11 cellular contexts compared by ENCODE assay signal in genomic region chr1:193589597-193590040, GRCh38.
DNase-seq lines count a peak whose midpoint lies in the region; ATAC-seq, FAIRE-seq and TF ChIP-seq lines count a peak whose summit lies in the region.
"Had no signal": no experiment of that assay in that cellular context is flagged by ENCODE, and none has a peak within 500 bp of the region (broad histone marks: within the 10 kb centered on the region; RNA-seq: fewer than 3 reads in every experiment).

No MANE protein-coding gene starts in this region.

- H3K4me3 Mint-ChIP-seq in endothelial cell (ENCODE audit: unreplicated experiment) (no peak overlapping the region), nephron progenitor cell (no peak overlapping the region)

- H3K4me1 Mint-ChIP-seq in endothelial cell (ENCODE audit: unreplicated experiment) (peaks cover 43% of the 10 kb centered on the region), nephron progenitor cell (peaks cover 10% of the 10 kb centered on the region)

- no peaks in the 10 kb centered on the region for H3K4me1 ChIP-seq in BE2C

- FAIRE-seq in H54 (lab: Jason Lieb, UNC) (peak; percentile 30), GM12891 (lab: Jason Lieb, UNC) (no peak)

- no peaks in the 10 kb centered on the region for H3K36me3 ChIP-seq in BE2C

- H3K9me3 ChIP-seq in BE2C: no peaks in the 10 kb centered on the region

- no peak for TF ChIP-seq CTCF in endothelial cell (IDR thresholded peaks at IDR 0.05; ENCODE audit: unreplicated experiment)
- TF ChIP-seq CTCF in nephron progenitor cell (IDR thresholded peaks at IDR 0.05): no peak
- no peak for TF ChIP-seq CTCF in BE2C (IDR thresholded peaks at IDR 0.05; ENCODE audit: low read depth, low read length)

- H3K9me3 Mint-ChIP-seq in endothelial cell (ENCODE audit: unreplicated experiment) (no peaks in the 10 kb centered on the region), nephron progenitor cell (no peaks in the 10 kb centered on the region)

- DNase-seq in H54 (ENCODE audit: insufficient read length, low spot score): no peak
- DNase-seq in NCI-H69 (lab: John Stamatoyannopoulos, UW): peak; percentile 49
- no peak for DNase-seq in endothelial cell (ENCODE audit: low spot score)
- no peak for DNase-seq in nephron progenitor cell
- no peak for DNase-seq in CD1c-positive myeloid dendritic cell (ENCODE audit: extremely low spot score)
- DNase-seq in GM12891 (ENCODE audit: insufficient read length, low spot score): no peak
- no peak for DNase-seq in BE2C
- DNase-seq: activated CD4-positive, alpha-beta T cell treated with anti-CD3 and anti-CD28 coated beads, Interleukin-2, amount 50 U/mL, for 1 hour; DMS79 treated with DMSO at 0.1 percent for 48 hours; glutamatergic neuron had no signal

- no peaks in the 10 kb centered on the region for H3K27me3 Mint-ChIP-seq in endothelial cell (ENCODE audit: unreplicated experiment)
- peaks cover 5% of the 10 kb centered on the region for H3K27me3 Mint-ChIP-seq in nephron progenitor cell (ENCODE audit: low read depth, poor library complexity)

- H3K4me3 ChIP-seq in BE2C (ENCODE audit: low read depth, low read length): no peak overlapping the region

- no peak for TF ChIP-seq POLR2A in H54 (IDR thresholded peaks at IDR 0.05; ENCODE audit: low read depth, low read length)
- TF ChIP-seq POLR2A in GM12891 (IDR thresholded peaks at IDR 0.05; ENCODE audit: low read depth, low read length): no peak

- H3K27ac Mint-ChIP-seq in endothelial cell (ENCODE audit: unreplicated experiment) (peak overlapping the region; percentile 7), nephron progenitor cell (peak overlapping the region; percentile 15)

- H3K36me3 Mint-ChIP-seq in endothelial cell (ENCODE audit: low read depth, unreplicated experiment): no peaks in the 10 kb centered on the region
- H3K36me3 Mint-ChIP-seq in nephron progenitor cell (ENCODE audit: low read depth): no peaks in the 10 kb centered on the region

- H3K27me3 ChIP-seq in BE2C: no peaks in the 10 kb centered on the region

- no peak for ATAC-seq in HG02870 (IDR thresholded peaks at IDR 0.05; ENCODE audit: unreplicated experiment)

TF ChIP-seq in GM12891, 5 proteins besides CTCF, POLR2A, EP300 and RAD21:
- TF ChIP-seq SPI1 (IDR thresholded peaks at IDR 0.05; ENCODE audit: low read depth, low read length) (no peak), POLR2AphosphoS5 (IDR thresholded peaks at IDR 0.05; ENCODE audit: low read depth, low read length) (no peak), TAF1 (IDR thresholded peaks at IDR 0.05; ENCODE audit: low read depth, low read length) (no peak), POU2F2 (IDR thresholded peaks at IDR 0.05; ENCODE audit: low read depth, low read length) (no peak), PAX5 (IDR thresholded peaks at IDR 0.05; ENCODE audit: insufficient read depth, low read length, severe bottlenecking) (no peak)
